ENCODE assay signal across 25 cellular contexts in the genomic region with DNA sequence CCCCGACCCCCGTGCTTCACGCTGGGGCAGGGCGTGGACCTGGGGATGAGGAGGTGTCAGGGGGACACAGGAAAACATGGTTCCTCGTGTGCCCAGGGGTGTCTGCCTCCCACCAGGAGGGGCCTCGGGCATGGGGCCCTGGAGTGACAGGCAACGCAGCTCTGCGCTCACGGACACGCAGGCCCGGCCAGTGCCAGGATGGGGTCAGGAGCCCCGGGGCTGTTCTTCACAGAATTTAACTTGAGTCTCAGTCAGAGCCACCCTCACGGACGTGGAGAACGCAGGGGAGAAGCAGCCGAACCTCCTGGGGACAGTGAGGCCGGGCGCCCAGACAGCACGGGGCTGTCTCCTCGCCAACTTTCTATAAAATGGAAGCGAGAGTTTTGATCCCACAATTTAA. TPM values are rescaled to one million over a fixed set of nuclear protein-coding genes. Genes with fewer than 3 reads are reported as not detected.
DNase-seq lines count a peak whose midpoint lies in the region; ATAC-seq and TF ChIP-seq lines count a peak whose summit lies in the region.
"Had no signal": no experiment of that assay in that cellular context is flagged by ENCODE, and none has a peak within 500 bp of the region (broad histone marks: within the 10 kb centered on the region; RNA-seq: fewer than 3 reads in every experiment).

No MANE protein-coding gene starts in this region.

- H3K36me3 ChIP-seq in H7 (replicated peaks; ENCODE audit: control insufficient read depth, insufficient read depth, low read length), result peaks cover 3% of the 10 kb centered on the region

- intact Hi-C loops in Right ventricle myocardium inferior (cut with DNase I) (no loop called here), Right ventricle myocardium superior (cut with DNase I) (no loop called here), MCF 10A (cut with micrococcal nuclease) (no loop called here)

- DNase-seq in Right ventricle myocardium inferior (ENCODE audit: missing footprints) (peak; percentile 65), Right ventricle myocardium superior (no peak), H7 (peak; percentile 54), AG08395 (ENCODE audit: low spot score) (no peak), MCF 10A (ENCODE audit: unreplicated experiment) (no peak)
- DNase-seq: 8988T; ACHN; AML-193; Caco-2; Calu3; CD4-positive, alpha-beta T cell; CD8-positive, alpha-beta T cell; DMS 273 treated with DMSO at 0.1 percent for 48 hours; DMS153; DMS53; DMS79; DND-41; EL; GDM1 had no signal

- no peaks in the 10 kb centered on the region for H3K9me3 Mint-ChIP-seq in MCF 10A (ENCODE audit: unreplicated experiment)
- H3K9me3 Mint-ChIP-seq: CD4-positive, alpha-beta T cell; CD8-positive, alpha-beta T cell had no signal

- H3K27me3 Mint-ChIP-seq in MCF 10A (ENCODE audit: insufficient read depth, unreplicated experiment), result no peaks in the 10 kb centered on the region
- H3K27me3 Mint-ChIP-seq: B cell; CD4-positive, alpha-beta T cell had no signal

- no peak overlapping the region for H3K4me3 Mint-ChIP-seq in MCF 10A (ENCODE audit: unreplicated experiment)
- H3K4me3 Mint-ChIP-seq: B cell; CD4-positive, alpha-beta T cell; CD8-positive, alpha-beta T cell had no signal

- CTCF ChIA-PET in MCF 10A (lab: Yijun Ruan, JAX), result no interaction called here

- POLR2A ChIA-PET in MCF 10A (lab: Yijun Ruan, JAX), result interaction anchor here (1.4 kb wide), 1 partner anchor 10 kb away, joined by 4 read pairs; no protein-coding TSS in a partner anchor

- no peak overlapping the region for H3K27ac Mint-ChIP-seq in MCF 10A (ENCODE audit: low read depth, unreplicated experiment)
- H3K27ac Mint-ChIP-seq: B cell; CD4-positive, alpha-beta T cell; CD8-positive, alpha-beta T cell had no signal

- ATAC-seq in Right ventricle myocardium inferior (no peak), Right ventricle myocardium superior (ENCODE audit: poor library complexity) (no peak)
- ATAC-seq: CD8-positive, alpha-beta T cell; GM12878 had no signal

- TF ChIP-seq CTCF in MCF 10A (IDR thresholded peaks at IDR 0.05; ENCODE audit: unreplicated experiment), result no peak

- H3K27me3 ChIP-seq in H7 (ENCODE audit: control insufficient read depth, insufficient read depth, low read length), result no peaks in the 10 kb centered on the region
- H3K27me3 ChIP-seq: BLaER1 treated with 17β-estradiol and CSF1 and Interleukin-3, amounts not matched to agents 10 nM and 100 nM had no signal

- BruUV-seq in MCF 10A (replicated peaks; lab: Mats Ljungman, UMichigan), result no TSS peak

- H3K4me1 Mint-ChIP-seq in MCF 10A (ENCODE audit: insufficient read depth, unreplicated experiment), result no peaks in the 10 kb centered on the region
- H3K4me1 Mint-ChIP-seq: B cell had no signal

- H3K36me3 Mint-ChIP-seq in MCF 10A (ENCODE audit: insufficient read depth, unreplicated experiment), result peaks cover 15% of the 10 kb centered on the region

- H3K4me3 ChIP-seq in H7 (ENCODE audit: insufficient read depth, low read depth, low read length), result no peak overlapping the region
- H3K4me3 ChIP-seq: BLaER1 treated with 17β-estradiol and CSF1 and Interleukin-3, amounts not matched to agents 10 nM and 100 nM; GM12878 had no signal

RNA-seq across cellular contexts. Expression of a gene that starts 16.7 kb away (rescaled TPM):
- total RNA-seq in Right ventricle myocardium inferior, result 11.3 TPM
- total RNA-seq in Right ventricle myocardium superior, result 13.6 TPM
- 22.0 and 24.3 TPM in 2 replicates for total RNA-seq in H7 (2014; rRNA removed; shearing (Covaris generic))
- total RNA-seq in MCF 10A (2022), result 12.3 and 13.4 TPM in 2 replicates

RNA-seq across cellular contexts. Expression of a gene that starts 22.8 kb away (rescaled TPM):
- total RNA-seq in Right ventricle myocardium inferior (11.3 TPM), Right ventricle myocardium superior (14.7 TPM), MCF 10A (2022) (19.1 and 21.4 TPM in 2 replicates)
- 30.0 and 32.8 TPM in 2 replicates for total RNA-seq in H7 (2014; rRNA removed; shearing (Covaris generic))

RNA-seq across cellular contexts. Expression of a gene that starts 33.1 kb away (rescaled TPM):
- total RNA-seq in Right ventricle myocardium inferior (0.35 TPM), Right ventricle myocardium superior (0.32 TPM), MCF 10A (2022) (not detected in 2 replicates)
- total RNA-seq in H7 (2014; rRNA removed; shearing (Covaris generic)), result not detected in 2 replicates
- total RNA-seq: A673, Calu3, Daoy, G401, GM12878 had no signal

RNA-seq across cellular contexts. Expression of a gene that starts 46.0 kb away (rescaled TPM):
- total RNA-seq in Right ventricle myocardium inferior, result 35.0 TPM
- total RNA-seq in Right ventricle myocardium superior, result 30.3 TPM
- 16.2 and 21.5 TPM in 2 replicates for total RNA-seq in H7 (2014; rRNA removed; shearing (Covaris generic))
- 37.6 and 41.6 TPM in 2 replicates for total RNA-seq in MCF 10A (2022)

RNA-seq across cellular contexts. Expression of a gene that starts 46.1 kb away (rescaled TPM):
- total RNA-seq in Right ventricle myocardium inferior (54.6 TPM), Right ventricle myocardium superior (52.6 TPM), MCF 10A (2022) (49.6 and 58.2 TPM in 2 replicates)
- 87.7 and 99.4 TPM in 2 replicates for total RNA-seq in H7 (2014; rRNA removed; shearing (Covaris generic))

Comparison
In these comparisons a context has a peak if more than half of its experiments do, and no peak if none do; other contexts are left out.
1. DNase-seq: peak in Right ventricle myocardium inferior (single experiment) and H7 (single experiment); none in Right ventricle myocardium superior (single experiment), AG08395 (single experiment) and MCF 10A (single experiment).